In genomic region chr20:44615876-44616603, GRCh38 we compare ENCODE assay signal across 12 cellular contexts. TPM values are rescaled to one million over a fixed set of nuclear protein-coding genes. Genes with fewer than 3 reads are reported as not detected.
DNase-seq lines count a peak whose midpoint lies in the region; ATAC-seq and TF ChIP-seq lines count a peak whose summit lies in the region.
"Had no signal": no experiment of that assay in that cellular context is flagged by ENCODE, and none has a peak within 500 bp of the region (broad histone marks: within the 10 kb centered on the region; RNA-seq: fewer than 3 reads in every experiment).

No MANE protein-coding gene starts in this region.

- H3K4me3 ChIP-seq in ectodermal cell (ENCODE audit: insufficient read depth, low read depth, low read length) (no peak overlapping the region), upper lobe of right lung (no peak overlapping the region)
- H3K4me3 ChIP-seq in effector memory CD4-positive, alpha-beta T cell (ENCODE audit: insufficient read depth, low read depth, low read length, poor library complexity, severe bottlenecking), result no peak overlapping the region
- H3K4me3 ChIP-seq: left lung had no signal

- H3K27me3 Mint-ChIP-seq in activated naive CD4-positive, alpha-beta T cell treated with anti-CD3 and anti-CD28 coated beads for 36 hours (ENCODE audit: low read depth), result no peaks in the 10 kb centered on the region
- H3K27me3 Mint-ChIP-seq in natural killer cell (ENCODE audit: low read depth in 2 of 2), result no peaks in the 10 kb centered on the region

- no peak for ATAC-seq in natural killer cell
- no peak for ATAC-seq in upper lobe of right lung
- ATAC-seq in HG02798 (IDR thresholded peaks at IDR 0.05; ENCODE audit: poor library complexity, unreplicated experiment), result no peak
- ATAC-seq: left lung had no signal

- DNase-seq in activated naive CD4-positive, alpha-beta T cell treated with anti-CD3 and anti-CD28 coated beads for 36 hours, result no peak
- DNase-seq in activated naive CD4-positive, alpha-beta T cell treated with Interleukin-2 at 50 U/mL for 16 hours, result no peak
- no peak for DNase-seq in natural killer cell
- DNase-seq in upper lobe of right lung, result peak; percentile 47
- DNase-seq in NOMO-1 treated with dmso at 0.1 percent for 144 hours (lab: John Stamatoyannopoulos, UW; ENCODE audit: unreplicated experiment), result no peak
- no peak for DNase-seq in effector memory CD4-positive, alpha-beta T cell
- DNase-seq: left lung; NCI-H524 treated with DMSO at 0.1 percent for 48 hours; stimulated activated CD4-positive, alpha-beta T cell treated with anti-CD3 and anti-CD28 coated beads, Interleukin-2, amount 100 ng/mL, for 48 hours had no signal

- H3K4me1 ChIP-seq in ectodermal cell (ENCODE audit: control insufficient read depth, insufficient read depth, low read length), result peaks cover 5% of the 10 kb centered on the region
- peaks cover 29% of the 10 kb centered on the region for H3K4me1 ChIP-seq in upper lobe of right lung
- peaks cover 21% of the 10 kb centered on the region for H3K4me1 ChIP-seq in effector memory CD4-positive, alpha-beta T cell (ENCODE audit: control insufficient read depth, insufficient read depth, low read length, poor library complexity, severe bottlenecking)

- peaks cover 40% of the 10 kb centered on the region for H3K4me1 Mint-ChIP-seq in activated naive CD4-positive, alpha-beta T cell treated with anti-CD3 and anti-CD28 coated beads for 36 hours (ENCODE audit: low read depth)
- peaks cover 37 to 56% of the 10 kb centered on the region in 2 donors for H3K4me1 Mint-ChIP-seq in natural killer cell

- no peaks in the 10 kb centered on the region for H3K9me3 Mint-ChIP-seq in activated naive CD4-positive, alpha-beta T cell treated with anti-CD3 and anti-CD28 coated beads for 36 hours
- H3K9me3 Mint-ChIP-seq in natural killer cell, result no peaks in the 10 kb centered on the region
- H3K9me3 Mint-ChIP-seq: H9 had no signal

- H3K36me3 ChIP-seq in ectodermal cell (ENCODE audit: control insufficient read depth, insufficient read depth, low read length) (peaks cover 6% of the 10 kb centered on the region), upper lobe of right lung (peaks cover 70% of the 10 kb centered on the region)
- H3K36me3 ChIP-seq in effector memory CD4-positive, alpha-beta T cell (ENCODE audit: control insufficient read depth, insufficient read depth, low read length), result peaks cover 16% of the 10 kb centered on the region

- no peaks in the 10 kb centered on the region for H3K9me3 ChIP-seq in ectodermal cell (ENCODE audit: control insufficient read depth, low read length)
- no peaks in the 10 kb centered on the region for H3K9me3 ChIP-seq in upper lobe of right lung
- H3K9me3 ChIP-seq in effector memory CD4-positive, alpha-beta T cell (ENCODE audit: control insufficient read depth, low read length), result no peaks in the 10 kb centered on the region
- H3K9me3 ChIP-seq: left lung had no signal

- H3K27ac ChIP-seq in ectodermal cell (ENCODE audit: insufficient read depth, low read depth, low read length, poor library complexity, severe bottlenecking), result peak overlapping the region; percentile 33
- H3K27ac ChIP-seq in upper lobe of right lung, result peak overlapping the region; percentile 42
- H3K27ac ChIP-seq in effector memory CD4-positive, alpha-beta T cell (ENCODE audit: insufficient read depth, low read length, poor library complexity, severe bottlenecking), result no peak overlapping the region

- TF ChIP-seq CTCF in natural killer cell (IDR thresholded peaks at IDR 0.05), result no peak
- no peak for TF ChIP-seq CTCF in upper lobe of right lung (IDR thresholded peaks at IDR 0.05)

- H3K4me3 Mint-ChIP-seq in activated naive CD4-positive, alpha-beta T cell treated with anti-CD3 and anti-CD28 coated beads for 36 hours, result no peak overlapping the region
- H3K4me3 Mint-ChIP-seq in natural killer cell, result peak overlapping the region; percentile 49

- CTCF ChIA-PET in activated naive CD4-positive, alpha-beta T cell treated with anti-CD3 and anti-CD28 coated beads for 36 hours (lab: Charles Lee), result interaction anchor here (1.0 to 1.9 kb wide), 3 partner anchors 15 to 70 kb away, joined by 3 to 4 read pairs (median 4); no protein-coding TSS in a partner anchor

- H3K36me3 Mint-ChIP-seq in activated naive CD4-positive, alpha-beta T cell treated with anti-CD3 and anti-CD28 coated beads for 36 hours (ENCODE audit: low read depth), result peaks cover 23% of the 10 kb centered on the region
- peaks cover 7% of the 10 kb centered on the region for H3K36me3 Mint-ChIP-seq in natural killer cell

- intact Hi-C loops in activated naive CD4-positive, alpha-beta T cell treated with anti-CD3 and anti-CD28 coated beads for 36 hours (cut with micrococcal nuclease), result loop anchor here (10.0 kb wide), 1 partner anchor 301 kb away; the partner anchor contains the start of gene FITM2
- intact Hi-C loops in natural killer cell (cut with micrococcal nuclease), result no loop called here
- intact Hi-C loops in upper lobe of right lung (cut with DNase I), result loop anchor here (10.0 kb wide), 1 partner anchor 231 kb away; no protein-coding TSS in a partner anchor

- H3K27ac Mint-ChIP-seq in activated naive CD4-positive, alpha-beta T cell treated with anti-CD3 and anti-CD28 coated beads for 36 hours, result peak overlapping the region; percentile 6
- H3K27ac Mint-ChIP-seq in natural killer cell, result peak overlapping the region; percentile 89 to 98

- H3K27me3 ChIP-seq in ectodermal cell (ENCODE audit: control insufficient read depth, insufficient read depth, low read length, poor library complexity, severe bottlenecking), result no peaks in the 10 kb centered on the region
- no peaks in the 10 kb centered on the region for H3K27me3 ChIP-seq in upper lobe of right lung
- no peaks in the 10 kb centered on the region for H3K27me3 ChIP-seq in effector memory CD4-positive, alpha-beta T cell (replicated peaks; ENCODE audit: control insufficient read depth, insufficient read depth, low read length, poor library complexity, severe bottlenecking)
- H3K27me3 ChIP-seq: left lung had no signal

- 90 to 91% methylated on average over 14 of the region's 14 CpGs for WGBS in ectodermal cell, 2 experiments

RNA-seq across cellular contexts. Expression of gene PKIG, which starts 33.7 kb away (rescaled TPM):
- 1 to 10 TPM; 4.6 to 4.7 TPM for total RNA-seq in activated naive CD4-positive, alpha-beta T cell treated with anti-CD3 and anti-CD28 coated beads for 36 hours
- polyA plus RNA-seq in ectodermal cell (2013, experiment 1 of 4), result 69.9 TPM
- polyA plus RNA-seq in ectodermal cell (2013, experiment 2 of 4), result 71.1 TPM
- polyA plus RNA-seq in ectodermal cell (2013, experiment 3 of 4), result 59.9 TPM
- 66.0 TPM for polyA plus RNA-seq in ectodermal cell (2013, experiment 4 of 4)
- total RNA-seq in natural killer cell, result 1 to 10 TPM in 2 of 3 donors, under 1 TPM in 1; 0.82 to 1.5 (median 1.5) TPM
- total RNA-seq in upper lobe of right lung, result 88.8 TPM

RNA-seq across cellular contexts. Expression of gene ADA, which starts 35.5 kb away (rescaled TPM):
- 10 to 100 TPM; 54.6 to 54.9 TPM for total RNA-seq in activated naive CD4-positive, alpha-beta T cell treated with anti-CD3 and anti-CD28 coated beads for 36 hours
- polyA plus RNA-seq in ectodermal cell (2013, experiment 1 of 4), result 17.3 TPM
- 23.3 TPM for polyA plus RNA-seq in ectodermal cell (2013, experiment 2 of 4)
- 23.7 TPM for polyA plus RNA-seq in ectodermal cell (2013, experiment 3 of 4)
- 26.5 TPM for polyA plus RNA-seq in ectodermal cell (2013, experiment 4 of 4)
- 10 to 100 TPM; 71.7 to 94.2 (median 73.9) TPM for total RNA-seq in natural killer cell
- total RNA-seq in upper lobe of right lung, result 5.8 TPM

Comparison
In these comparisons a context has a peak if more than half of its experiments do, and no peak if none do; other contexts are left out.
1. RNA of gene PKIG, which starts 33.7 kb away (total RNA-seq): 88.8 TPM in upper lobe of right lung (single experiment); 4.6 to 4.7 TPM in activated naive CD4-positive, alpha-beta T cell treated with anti-CD3 and anti-CD28 coated beads for 36 hours and 0.82 to 1.5 TPM in natural killer cell; every median in the first group is over 10 times any median in the second.